In the genomic region with DNA sequence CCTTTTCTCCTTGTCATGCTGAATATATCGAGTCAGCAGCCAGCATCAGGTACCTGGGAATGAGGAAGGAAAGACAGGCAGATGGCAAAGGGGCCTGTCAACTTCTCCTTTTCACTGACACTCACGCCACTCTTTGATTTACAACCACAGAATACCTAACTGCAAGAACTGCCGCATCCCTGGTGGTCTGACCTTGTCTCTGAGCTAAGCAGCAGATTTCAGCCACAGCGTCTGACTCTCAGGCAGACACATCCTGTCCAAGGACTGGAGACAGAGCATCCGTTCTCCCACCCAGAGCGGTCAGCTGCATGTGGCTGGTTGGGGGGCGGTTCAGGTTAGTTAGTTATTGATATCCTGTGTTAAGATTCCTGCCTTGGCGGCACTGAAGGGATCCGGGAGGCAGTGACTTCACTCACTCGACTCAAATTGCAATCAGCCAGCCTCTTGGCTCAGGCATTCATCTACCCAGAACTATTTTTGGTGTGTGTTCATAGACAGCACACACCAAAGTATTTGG, we compare ENCODE assay signal across 9 cellular contexts. TPM values are rescaled to one million over a fixed set of nuclear protein-coding genes. Genes with fewer than 3 reads are reported as not detected.
DNase-seq lines count a peak whose midpoint lies in the region; ATAC-seq, FAIRE-seq and TF ChIP-seq lines count a peak whose summit lies in the region.
"Had no signal": no experiment of that assay in that cellular context is flagged by ENCODE, and none has a peak within 500 bp of the region (broad histone marks: within the 10 kb centered on the region; RNA-seq: fewer than 3 reads in every experiment).

No MANE protein-coding gene starts in this region.

- no peak for TF ChIP-seq CTCF in GM12878 (IDR thresholded peaks at IDR 0.05 in 2 of 3, conservative IDR thresholded peaks at IDR 0.05 in 1 of 3; ENCODE audit: control insufficient read depth in 2 of 3, extremely low read depth in 1 of 3, insufficient read depth in 1 of 3, low read depth in 3 of 3, low read length in 3 of 3)
- no peak for TF ChIP-seq CTCF in vagina (IDR thresholded peaks at IDR 0.05)

- H3K27ac ChIP-seq in GM12878 (ENCODE audit: control insufficient read depth, insufficient read depth) (no peak overlapping the region), vagina (no peak overlapping the region)
- H3K27ac ChIP-seq: C4-2B had no signal

- H3K4me2 ChIP-seq in GM12878 (ENCODE audit: control insufficient read depth, insufficient read depth), result peak overlapping the region; percentile 38; the same call in 1 of the 2 replicates

- ATAC-seq in GM19438 (IDR thresholded peaks at IDR 0.05; ENCODE audit: low read depth, unreplicated experiment) (peak; percentile 95), HG03520 (IDR thresholded peaks at IDR 0.05; ENCODE audit: unreplicated experiment) (peak; percentile 94), GM12878 (peak; percentile 91)

- intact Hi-C loops in GM12878 (cut with micrococcal nuclease; ENCODE audit: unreplicated experiment), result no loop called here
- intact Hi-C loops in vagina (cut with DNase I), result loop anchor here (10.0 kb wide), 1 partner anchor 123 kb away; no protein-coding TSS in a partner anchor

- WGBS in GM12878 (ENCODE audit: insufficient coverage, insufficient replicate concordance, low lambda C conversion rate, missing lambda C conversion rate), result 2% methylated on average over 9 of the region's 10 CpGs

- RAD21 ChIA-PET in GM12878 (lab: Charles Lee; ENCODE audit: unreplicated experiment), result interaction anchor here (1.2 kb wide), 1 partner anchor 12 kb away, joined by 8 read pairs; a partner anchor contains a TSS

- H3K9me3 ChIP-seq in GM12878 (replicated peaks; ENCODE audit: control insufficient read depth, insufficient read depth, low read length) (peaks cover 12% of the 10 kb centered on the region; the same call in 1 of the 3 replicates), vagina (no peaks in the 10 kb centered on the region)

- H3K4me3 ChIP-seq in GM12878 (no peak overlapping the region), vagina (no peak overlapping the region)

- no peaks in the 10 kb centered on the region for H3K79me2 ChIP-seq in GM12878 (ENCODE audit: control insufficient read depth, insufficient read depth, low read length)

- in situ Hi-C loops in ACHN (cut with HindIII; ENCODE audit: low pct_ligation_motif_present, low pct_unique_long_range_greater_than_20kb, low sequenced_read_pairs) (no loop called here), GM12878 (cut with MboI) (no loop called here)

- no peaks in the 10 kb centered on the region for H4K20me1 ChIP-seq in GM12878 (ENCODE audit: control insufficient read depth, insufficient read depth)

- H3K27me3 ChIP-seq in GM12878 (replicated peaks in 1 of 2; ENCODE audit: control insufficient read depth in 2 of 2, insufficient read depth in 2 of 2, low read length in 1 of 2) (no peaks in the 10 kb centered on the region), vagina (no peaks in the 10 kb centered on the region)

- H3K36me3 ChIP-seq in GM12878 (ENCODE audit: control insufficient read depth in 2 of 2, insufficient read depth in 2 of 2, low read length in 1 of 2), result no peaks in the 10 kb centered on the region
- H3K36me3 ChIP-seq in vagina, result no peaks in the 10 kb centered on the region

- peak in 1 of 2 experiments; percentile 31; a peak in 1 of 4 replicates for TF ChIP-seq EP300 in GM12878 (IDR thresholded peaks at IDR 0.05; ENCODE audit: borderline replicate concordance in 1 of 2, control insufficient read depth in 1 of 2, low read depth in 2 of 2, low read length in 2 of 2)

- DNase-seq in ACHN (peak; percentile 93), GM12878 (ENCODE audit: low read depth, low spot score) (no peak), DMS114 treated with DMSO at 0.1 percent for 48 hours (lab: John Stamatoyannopoulos, UW; ENCODE audit: unreplicated experiment) (no peak), vagina (ENCODE audit: extremely low spot score in 2 of 2) (no peak), NCI-H748 treated with DMSO at 0.1 percent for 48 hours (lab: John Stamatoyannopoulos, UW) (no peak), occipital lobe (lab: John Stamatoyannopoulos, UW) (no peak)

- H2AFZ ChIP-seq in GM12878 (ENCODE audit: control insufficient read depth, low read depth, low read length), result peak overlapping the region; percentile 30

- TF ChIP-seq POLR2A in GM12878 (IDR thresholded peaks at IDR 0.05; ENCODE audit: low read depth, low read length) (no peak), vagina (IDR thresholded peaks at IDR 0.05) (no peak)

- H3K4me1 ChIP-seq in GM12878 (ENCODE audit: control insufficient read depth, insufficient read depth, low read length), result peaks cover 13% of the 10 kb centered on the region
- no peaks in the 10 kb centered on the region for H3K4me1 ChIP-seq in vagina

- no peak overlapping the region for H3K9ac ChIP-seq in GM12878 (ENCODE audit: control insufficient read depth, insufficient read depth, low read length)

- BruUV-seq in GM12878 (replicated peaks; lab: Mats Ljungman, UMichigan), result no TSS peak

- POLR2A ChIA-PET in GM12878 (lab: Charles Lee), result interaction anchor here (0.9 kb wide), 1 partner anchor 11 kb away, joined by 4 read pairs; a partner anchor contains a TSS

- SMC1A ChIA-PET in GM12878 (lab: Charles Lee; ENCODE audit: uncharacterized antibody, unreplicated experiment), result interaction anchor here (1.5 to 3.3 kb wide), 3 partner anchors 9 to 11 kb away, joined by 3 to 16 read pairs (median 11); a partner anchor contains a TSS

- FAIRE-seq in GM12878 (lab: Jason Lieb, UNC), result peak; percentile 47

- no peak for TF ChIP-seq RAD21 in GM12878 (IDR thresholded peaks at IDR 0.05; ENCODE audit: insufficient read depth, low read depth, low read length)

- CTCF ChIA-PET in GM12878 (lab: Yijun Ruan, JAX), result interaction anchor here (1.2 kb wide), 1 partner anchor 10 kb away, joined by 4 read pairs; no protein-coding TSS in a partner anchor

TF ChIP-seq in GM12878, 131 proteins besides CTCF, POLR2A, EP300 and RAD21 (continues in another document):
- no peak for TF ChIP-seq NRF1 (conservative IDR thresholded peaks at IDR 0.05; ENCODE audit: low read depth, low read length)
- TF ChIP-seq CHD1 (IDR thresholded peaks at IDR 0.05; ENCODE audit: low read depth, low read length), result no peak
- TF ChIP-seq, protein P1, sequence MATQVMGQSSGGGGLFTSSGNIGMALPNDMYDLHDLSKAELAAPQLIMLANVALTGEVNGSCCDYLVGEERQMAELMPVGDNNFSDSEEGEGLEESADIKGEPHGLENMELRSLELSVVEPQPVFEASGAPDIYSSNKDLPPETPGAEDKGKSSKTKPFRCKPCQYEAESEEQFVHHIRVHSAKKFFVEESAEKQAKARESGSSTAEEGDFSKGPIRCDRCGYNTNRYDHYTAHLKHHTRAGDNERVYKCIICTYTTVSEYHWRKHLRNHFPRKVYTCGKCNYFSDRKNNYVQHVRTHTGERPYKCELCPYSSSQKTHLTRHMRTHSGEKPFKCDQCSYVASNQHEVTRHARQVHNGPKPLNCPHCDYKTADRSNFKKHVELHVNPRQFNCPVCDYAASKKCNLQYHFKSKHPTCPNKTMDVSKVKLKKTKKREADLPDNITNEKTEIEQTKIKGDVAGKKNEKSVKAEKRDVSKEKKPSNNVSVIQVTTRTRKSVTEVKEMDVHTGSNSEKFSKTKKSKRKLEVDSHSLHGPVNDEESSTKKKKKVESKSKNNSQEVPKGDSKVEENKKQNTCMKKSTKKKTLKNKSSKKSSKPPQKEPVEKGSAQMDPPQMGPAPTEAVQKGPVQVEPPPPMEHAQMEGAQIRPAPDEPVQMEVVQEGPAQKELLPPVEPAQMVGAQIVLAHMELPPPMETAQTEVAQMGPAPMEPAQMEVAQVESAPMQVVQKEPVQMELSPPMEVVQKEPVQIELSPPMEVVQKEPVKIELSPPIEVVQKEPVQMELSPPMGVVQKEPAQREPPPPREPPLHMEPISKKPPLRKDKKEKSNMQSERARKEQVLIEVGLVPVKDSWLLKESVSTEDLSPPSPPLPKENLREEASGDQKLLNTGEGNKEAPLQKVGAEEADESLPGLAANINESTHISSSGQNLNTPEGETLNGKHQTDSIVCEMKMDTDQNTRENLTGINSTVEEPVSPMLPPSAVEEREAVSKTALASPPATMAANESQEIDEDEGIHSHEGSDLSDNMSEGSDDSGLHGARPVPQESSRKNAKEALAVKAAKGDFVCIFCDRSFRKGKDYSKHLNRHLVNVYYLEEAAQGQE (IDR thresholded peaks at IDR 0.05; ENCODE audit: low read depth, low read length), result no peak

RNA-seq across cellular contexts. Expression of a gene that starts 11.2 kb away (rescaled TPM):
- 13.5 and 16.8 TPM in 2 replicates for total RNA-seq in GM12878 (2013; cell fraction: nucleolus; rRNA removed)
- total RNA-seq in GM12878 (2014; rRNA removed), result not detected in 2 replicates
- not detected in 2 replicates for total RNA-seq in GM12878 (2014; rRNA removed; fragmentation: Illumina TruSeq; extraction: Trizol)
- total RNA-seq in GM12878 (2021), result 1.8 TPM in 1 of 2 replicates, not detected in the other
- 1.7 TPM for polyA plus RNA-seq in GM12878 (2011; ENCODE audit: low read depth)
- polyA plus RNA-seq in GM12878 (2011; rRNA removed), result 1.6 and 2.2 TPM in 2 replicates
- 0.99 and 1.3 TPM in 2 replicates for polyA plus RNA-seq in GM12878 (2011; cell fraction: cytosol; rRNA removed)
- 5.0 and 6.6 TPM in 2 replicates for polyA plus RNA-seq in GM12878 (2011; cell fraction: nucleus; rRNA removed)
- polyA plus RNA-seq in GM12878 (2012), result 2.5 and 4.9 TPM in 2 replicates
- 0.25 and 0.41 TPM in 2 replicates for polyA plus RNA-seq in GM12878 (2014; fragmentation: Illumina TruSeq; extraction: Trizol)
- polyA plus RNA-seq in GM12878 (2014; fragmentation: Nextera tagmentation; extraction: Ambion mirVana), result under 1 TPM; 0.23 to 0.40 TPM
- 0.27 and 0.72 TPM in 2 replicates for polyA plus RNA-seq in GM12878 (2014; rRNA removed)
- polyA plus RNA-seq in GM12878 (2016; fragmentation: Nextera tagmentation; extraction: Ambion mirVana), result 1 to 10 TPM; 2.7 TPM
- polyA minus RNA-seq in GM12878 (2011; rRNA and poly(A)+ RNA removed), result 0.95 and 1.5 TPM in 2 replicates
- 2.8 TPM in 1 of 2 replicates, not detected in the other for polyA minus RNA-seq in GM12878 (2011; cell fraction: cytosol; rRNA and poly(A)+ RNA removed)
- polyA minus RNA-seq in GM12878 (2011; cell fraction: nucleus; rRNA and poly(A)+ RNA removed), result not detected in 2 replicates
- not detected for total RNA-seq in vagina
- 0.62 TPM for total RNA-seq in occipital lobe
